8 cellular contexts compared by ENCODE assay signal in genomic region chr12:103840881-103841689, GRCh38. TPM values are rescaled to one million over a fixed set of nuclear protein-coding genes. Genes with fewer than 3 reads are reported as not detected.
DNase-seq lines count a peak whose midpoint lies in the region; ATAC-seq and TF ChIP-seq lines count a peak whose summit lies in the region.

Gene NT5DC3, minus strand, starts transcription at chr12:103841234. Its CDS starts 78 bp downstream, at chr12:103841156.

- H3K4me3 ChIP-seq in BLaER1 (peak within 1 kb of the TSS; percentile 85), duodenal mucosa (ENCODE audit: low read depth in 1 of 2, low read length in 2 of 2) (peak within 1 kb of the TSS; percentile 75 to 76), lung (peak within 1 kb of the TSS; percentile 72)

- POLR2A ChIA-PET in activated CD4-positive, alpha-beta memory T cell treated with anti-CD3 and anti-CD28 coated beads, Interleukin-2, amount 10 ng/mL, durations not matched to agents 7 days and 5 days (lab: Charles Lee): interaction anchor here (0.7 to 2.3 kb wide), 8 partner anchors 11 to 297 kb away, joined by 3 to 16 read pairs (median 5); partner anchors contain the start of genes HCFC2, HSP90B1, NFYB and TDG

- H3K4me1 ChIP-seq in BLaER1: peaks cover 13% of the 10 kb centered on the region
- H3K4me1 ChIP-seq in duodenal mucosa (ENCODE audit: control insufficient read depth in 1 of 2, insufficient read depth in 2 of 2, low read length in 2 of 2): peaks cover 17 to 34% of the 10 kb centered on the region in 2 donors
- H3K4me1 ChIP-seq in lung (ENCODE audit: control insufficient read depth in 2 of 2, insufficient read depth in 2 of 2, low read length in 2 of 2): peaks cover 5 to 6% of the 10 kb centered on the region in 2 donors

- H3K36me3 Mint-ChIP-seq in activated CD4-positive, alpha-beta memory T cell treated with anti-CD3 and anti-CD28 coated beads, Interleukin-2, amount 10 ng/mL, durations not matched to agents 7 days and 5 days (ENCODE audit: low read depth): peaks cover 2% of the 10 kb centered on the region

- H3K4me3 Mint-ChIP-seq in activated CD4-positive, alpha-beta memory T cell treated with anti-CD3 and anti-CD28 coated beads, Interleukin-2, amount 10 ng/mL, durations not matched to agents 7 days and 5 days: peak within 1 kb of the TSS; percentile 78

- H3K9me3 ChIP-seq in BLaER1 (peaks cover 9% of the 10 kb centered on the region), duodenal mucosa (ENCODE audit: control insufficient read depth in 1 of 2, low read length in 2 of 2) (no peaks in the 10 kb centered on the region), lung (ENCODE audit: control insufficient read depth in 2 of 2, insufficient read depth in 1 of 2, low read length in 1 of 2) (no peaks in the 10 kb centered on the region)

- H3K9me3 Mint-ChIP-seq in activated CD4-positive, alpha-beta memory T cell treated with anti-CD3 and anti-CD28 coated beads, Interleukin-2, amount 10 ng/mL, durations not matched to agents 7 days and 5 days: no peaks in the 10 kb centered on the region

- ATAC-seq in HG03432 (IDR thresholded peaks at IDR 0.05; ENCODE audit: unreplicated experiment): peak; percentile 89
- ATAC-seq in lung (ENCODE audit: insufficient read depth, low FRiP score): peak; percentile 94

- no peak for TF ChIP-seq CTCF in lung (IDR thresholded peaks at IDR 0.05; ENCODE audit: control extremely low read depth, extremely low read depth)

- H4K20me1 ChIP-seq in BLaER1: 0 out of 2 replicates have a peak, but pooled peaks cover 8% of the 10 kb centered on the region

- peak; percentile 73 for DNase-seq in GM19238 (ENCODE audit: insufficient read length, low spot score)
- peak; percentile 70 for DNase-seq in NCI-H526 treated with DMSO at 0.1 percent for 48 hours (lab: John Stamatoyannopoulos, UW)
- DNase-seq in activated CD4-positive, alpha-beta memory T cell treated with anti-CD3 and anti-CD28 coated beads, Interleukin-2, amount 10 ng/mL, durations not matched to agents 7 days and 5 days: peak; percentile 85
- DNase-seq in lung (ENCODE audit: low spot score): peak; percentile 86
- peak; percentile 60 to 74 (median 72) for DNase-seq in stimulated activated CD4-positive, alpha-beta T cell treated with anti-CD3 and anti-CD28 coated beads, TNF-alpha, amount 100 ng/mL, for 24 hours (ENCODE audit: low read depth in 3 of 3)

- H3K27me3 Mint-ChIP-seq in activated CD4-positive, alpha-beta memory T cell treated with anti-CD3 and anti-CD28 coated beads, Interleukin-2, amount 10 ng/mL, durations not matched to agents 7 days and 5 days: peaks cover 22% of the 10 kb centered on the region

- H3K36me3 ChIP-seq in BLaER1 (peaks cover 8% of the 10 kb centered on the region; the same call in 1 of the 2 replicates), duodenal mucosa (ENCODE audit: control insufficient read depth in 1 of 2, insufficient read depth in 2 of 2, low read length in 2 of 2) (no peaks in the 10 kb centered on the region), lung (ENCODE audit: control insufficient read depth in 2 of 2, insufficient read depth in 2 of 2, low read length in 2 of 2) (no peaks in the 10 kb centered on the region)

- H3K27ac ChIP-seq in BLaER1 (peak within 1 kb of the TSS; percentile 67), duodenal mucosa (ENCODE audit: low read depth, low read length) (peak within 1 kb of the TSS; percentile 39), lung (ENCODE audit: low read depth in 1 of 2, low read length in 1 of 2) (peak within 1 kb of the TSS; percentile 63 to 77)

- WGBS in lung, 2 donors: 0 to 1% methylated on average over 46 to 86 of the region's 86 CpGs

- H3K27me3 ChIP-seq in BLaER1 (no peaks in the 10 kb centered on the region), duodenal mucosa (ENCODE audit: control insufficient read depth in 1 of 2, insufficient read depth in 2 of 2, low read length in 2 of 2) (no peaks in the 10 kb centered on the region), lung (ENCODE audit: control insufficient read depth, insufficient read depth) (no peaks in the 10 kb centered on the region)

- H3K9ac ChIP-seq in BLaER1: peak within 1 kb of the TSS; percentile 85
- peak within 1 kb of the TSS; percentile 42 to 54 for H3K9ac ChIP-seq in duodenal mucosa (ENCODE audit: low read depth in 1 of 2, low read length in 2 of 2)

- H3K4me2 ChIP-seq in BLaER1: peak within 1 kb of the TSS; percentile 92

- CTCF ChIA-PET in activated CD4-positive, alpha-beta memory T cell treated with anti-CD3 and anti-CD28 coated beads, Interleukin-2, amount 10 ng/mL, durations not matched to agents 7 days and 5 days (lab: Charles Lee): interaction anchor here (1.2 kb wide), 1 partner anchor 81 kb away, joined by 5 read pairs; no protein-coding TSS in a partner anchor

- no peak within 1 kb of the TSS for H3K27ac Mint-ChIP-seq in activated CD4-positive, alpha-beta memory T cell treated with anti-CD3 and anti-CD28 coated beads, Interleukin-2, amount 10 ng/mL, durations not matched to agents 7 days and 5 days

- peaks cover 18% of the 10 kb centered on the region for H3K4me1 Mint-ChIP-seq in activated CD4-positive, alpha-beta memory T cell treated with anti-CD3 and anti-CD28 coated beads, Interleukin-2, amount 10 ng/mL, durations not matched to agents 7 days and 5 days

RNA-seq across cellular contexts. Expression of gene NT5DC3, which starts in this region (rescaled TPM):
- 1 to 10 TPM; 3.2 to 3.4 TPM for total RNA-seq in activated CD4-positive, alpha-beta memory T cell treated with anti-CD3 and anti-CD28 coated beads, Interleukin-2, amount 10 ng/mL, durations not matched to agents 7 days and 5 days
- 10 to 100 TPM in 1 of 2 donors, 1 to 10 TPM in 1; 5.5 to 12.3 TPM for total RNA-seq in lung
- polyA plus RNA-seq in lung: 1 to 10 TPM in 1 of 2 donors, under 1 TPM in 1; 0.93 to 1.7 TPM

Comparison
In these comparisons a context has a peak if more than half of its experiments do, and no peak if none do; other contexts are left out.
1. Peak in every context shown above with its lines: DNase-seq, ATAC-seq, H3K4me3 ChIP-seq and H3K27ac ChIP-seq.